ENCODE assay signal across 8 cellular contexts in genomic region chr20:57514273-57514751, GRCh38. TPM values are rescaled to one million over a fixed set of nuclear protein-coding genes. Genes with fewer than 3 reads are reported as not detected.
A peak's percentile ranks its signal among the peaks of the same experiment; 100 is the strongest.
DNase-seq lines count a peak whose midpoint lies in the region; ATAC-seq and TF ChIP-seq lines count a peak whose summit lies in the region.

No MANE protein-coding gene starts in this region.

- ATAC-seq in GM21576 (IDR thresholded peaks at IDR 0.05; ENCODE audit: unreplicated experiment) = no peak

- peak; percentile 64 for DNase-seq in A172 (ENCODE audit: low spot score)
- peak; percentile 32 for DNase-seq in GM04504 (ENCODE audit: low read depth)
- DNase-seq in NCI-H2196 treated with DMSO at 0.1 percent for 48 hours (lab: John Stamatoyannopoulos, UW; ENCODE audit: unreplicated experiment) = peak; percentile 40
- DNase-seq in adipocyte (ENCODE audit: low read depth) = peak; percentile 87
- DNase-seq in cardiac muscle cell (ENCODE audit: low read depth in 1 of 2, low spot score in 1 of 2) = peak; percentile 84 to 85
- DNase-seq in prostate gland (ENCODE audit: low spot score) = peak; percentile 82
- DNase-seq in effector memory CD4-positive, alpha-beta T cell = no peak

- H3K4me3 ChIP-seq in adipocyte (ENCODE audit: low read length) (no peak overlapping the region), cardiac muscle cell (no peak overlapping the region), prostate gland (no peak overlapping the region)
- no peak overlapping the region for H3K4me3 ChIP-seq in effector memory CD4-positive, alpha-beta T cell (ENCODE audit: insufficient read depth, low read depth, low read length, poor library complexity, severe bottlenecking)

- no peak overlapping the region for H3K27ac ChIP-seq in cardiac muscle cell
- H3K27ac ChIP-seq in prostate gland = no peak overlapping the region
- no peak overlapping the region for H3K27ac ChIP-seq in effector memory CD4-positive, alpha-beta T cell (ENCODE audit: insufficient read depth, low read length, poor library complexity, severe bottlenecking)

- no peak for TF ChIP-seq POLR2A in prostate gland (IDR thresholded peaks at IDR 0.05)

- no peaks in the 10 kb centered on the region for H3K9me3 ChIP-seq in adipocyte (ENCODE audit: control insufficient read depth, low read length)
- H3K9me3 ChIP-seq in cardiac muscle cell (ENCODE audit: low read depth) = no peaks in the 10 kb centered on the region
- H3K9me3 ChIP-seq in prostate gland = no peaks in the 10 kb centered on the region
- no peaks in the 10 kb centered on the region for H3K9me3 ChIP-seq in effector memory CD4-positive, alpha-beta T cell (ENCODE audit: control insufficient read depth, low read length)

- intact Hi-C loops in prostate gland (cut with DNase I) = loop anchor here (1.0 to 2.0 kb wide), 2 partner anchors 80 to 694 kb away; no protein-coding TSS in a partner anchor

- peak overlapping the region; percentile 41 for H3K9ac ChIP-seq in adipocyte (ENCODE audit: low read length)

- 29% methylated on average over 17 of the region's 17 CpGs for WGBS in prostate gland

- peaks cover 25% of the 10 kb centered on the region for H3K4me1 ChIP-seq in adipocyte (ENCODE audit: control insufficient read depth, insufficient read depth, low read length)
- H3K4me1 ChIP-seq in cardiac muscle cell (ENCODE audit: low read depth) = no peaks in the 10 kb centered on the region
- no peaks in the 10 kb centered on the region for H3K4me1 ChIP-seq in prostate gland (replicated peaks)
- H3K4me1 ChIP-seq in effector memory CD4-positive, alpha-beta T cell (ENCODE audit: control insufficient read depth, insufficient read depth, low read length, poor library complexity, severe bottlenecking) = no peaks in the 10 kb centered on the region

- H3K36me3 ChIP-seq in adipocyte (ENCODE audit: control insufficient read depth, insufficient read depth, low read length, severe bottlenecking) (no peaks in the 10 kb centered on the region), cardiac muscle cell (no peaks in the 10 kb centered on the region), prostate gland (no peaks in the 10 kb centered on the region)
- no peaks in the 10 kb centered on the region for H3K36me3 ChIP-seq in effector memory CD4-positive, alpha-beta T cell (ENCODE audit: control insufficient read depth, insufficient read depth, low read length)

- H3K27me3 ChIP-seq in adipocyte (replicated peaks; ENCODE audit: control insufficient read depth, insufficient read depth, low read length) (peaks cover 11% of the 10 kb centered on the region), cardiac muscle cell (no peaks in the 10 kb centered on the region), prostate gland (replicated peaks; ENCODE audit: insufficient read depth) (no peaks in the 10 kb centered on the region)
- no peaks in the 10 kb centered on the region for H3K27me3 ChIP-seq in effector memory CD4-positive, alpha-beta T cell (replicated peaks; ENCODE audit: control insufficient read depth, insufficient read depth, low read length, poor library complexity, severe bottlenecking)

- TF ChIP-seq CTCF in cardiac muscle cell (IDR thresholded peaks at IDR 0.05; ENCODE audit: low read depth, low read length) (peak; percentile 78), prostate gland (IDR thresholded peaks at IDR 0.05) (peak; percentile 58 to 94 (median 84))

RNA-seq across cellular contexts. Expression of gene CTCFL, which starts 10.6 kb away (rescaled TPM):
- total RNA-seq in A172 (2014; rRNA removed; shearing (Covaris generic)) = not detected in 2 replicates
- total RNA-seq in cardiac muscle cell (0.09 TPM in 1 of 2 replicates, not detected in the other), prostate gland (10 to 100 TPM in 1 of 2 donors, not detected in 1; 10.8 TPM)
- 0.09 TPM in 1 of 2 replicates, not detected in the other for polyA plus RNA-seq in cardiac muscle cell

RNA-seq across cellular contexts. Expression of gene PCK1, which starts 46.6 kb away (rescaled TPM):
- not detected in 2 replicates for total RNA-seq in A172 (2014; rRNA removed; shearing (Covaris generic))
- total RNA-seq in cardiac muscle cell = 0.04 and 1.6 TPM in 2 replicates
- polyA plus RNA-seq in cardiac muscle cell = 0.64 TPM in 1 of 2 replicates, not detected in the other
- under 1 TPM in 1 of 2 donors, not detected in 1; 0.68 TPM for total RNA-seq in prostate gland

Comparison
In these comparisons a context has a peak if more than half of its experiments do, and no peak if none do; other contexts are left out.
1. DNase-seq: peak in A172 (single experiment), GM04504 (single experiment), NCI-H2196 treated with DMSO at 0.1 percent for 48 hours (single experiment), adipocyte (single experiment), cardiac muscle cell (2 of 2) and prostate gland (single experiment); none in effector memory CD4-positive, alpha-beta T cell (0 of 3).